In the genomic region with DNA sequence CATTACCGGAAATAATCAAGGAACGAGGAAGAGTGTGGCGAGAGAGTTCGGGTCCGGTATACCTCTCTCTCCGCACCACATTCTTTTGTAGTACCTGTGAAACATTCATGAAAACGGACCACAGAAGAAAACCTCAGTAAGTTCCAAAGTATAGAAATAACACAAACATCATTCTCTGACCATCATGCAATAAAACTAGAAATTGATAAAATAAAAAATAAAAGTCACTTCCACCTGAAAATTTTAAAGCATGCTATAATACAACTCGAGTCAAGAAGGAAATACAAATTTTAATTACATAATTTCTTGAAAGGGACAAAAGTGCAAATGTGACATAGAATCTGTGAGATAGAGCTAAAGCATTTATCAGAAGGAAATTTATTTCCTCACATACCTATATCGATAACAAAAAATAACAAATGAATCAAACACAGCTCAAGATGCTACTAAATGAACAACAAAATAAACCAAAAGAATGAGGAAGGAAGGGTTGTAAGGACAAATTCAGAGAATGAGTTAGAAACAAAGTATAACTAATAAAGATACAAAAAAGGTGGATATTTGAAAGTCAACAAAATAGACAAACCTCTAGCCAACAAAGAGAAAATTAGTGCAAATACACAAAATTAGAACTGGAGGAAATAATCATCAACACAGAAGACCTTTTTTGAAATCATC, we compare ENCODE assay signal across 2 cellular contexts.
TF ChIP-seq lines count a peak whose summit lies in the region.

No MANE protein-coding gene starts in this region.

TF ChIP-seq in SK-N-SH, 30 proteins besides CTCF, POLR2A, EP300 and RAD21 (continued from another document):
- TF ChIP-seq, protein P1, sequence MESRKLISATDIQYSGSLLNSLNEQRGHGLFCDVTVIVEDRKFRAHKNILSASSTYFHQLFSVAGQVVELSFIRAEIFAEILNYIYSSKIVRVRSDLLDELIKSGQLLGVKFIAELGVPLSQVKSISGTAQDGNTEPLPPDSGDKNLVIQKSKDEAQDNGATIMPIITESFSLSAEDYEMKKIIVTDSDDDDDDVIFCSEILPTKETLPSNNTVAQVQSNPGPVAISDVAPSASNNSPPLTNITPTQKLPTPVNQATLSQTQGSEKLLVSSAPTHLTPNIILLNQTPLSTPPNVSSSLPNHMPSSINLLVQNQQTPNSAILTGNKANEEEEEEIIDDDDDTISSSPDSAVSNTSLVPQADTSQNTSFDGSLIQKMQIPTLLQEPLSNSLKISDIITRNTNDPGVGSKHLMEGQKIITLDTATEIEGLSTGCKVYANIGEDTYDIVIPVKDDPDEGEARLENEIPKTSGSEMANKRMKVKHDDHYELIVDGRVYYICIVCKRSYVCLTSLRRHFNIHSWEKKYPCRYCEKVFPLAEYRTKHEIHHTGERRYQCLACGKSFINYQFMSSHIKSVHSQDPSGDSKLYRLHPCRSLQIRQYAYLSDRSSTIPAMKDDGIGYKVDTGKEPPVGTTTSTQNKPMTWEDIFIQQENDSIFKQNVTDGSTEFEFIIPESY (IDR thresholded peaks at IDR 0.05; ENCODE audit: borderline replicate concordance, low read depth), result no peak
- TF ChIP-seq FOXM1 (IDR thresholded peaks at IDR 0.05; ENCODE audit: low read depth), result no peak
- no peak for TF ChIP-seq TAF1 (IDR thresholded peaks at IDR 0.05; ENCODE audit: borderline replicate concordance, low read depth, low read length)
- TF ChIP-seq MEF2A (IDR thresholded peaks at IDR 0.05; ENCODE audit: borderline replicate concordance, low read depth), result no peak
- TF ChIP-seq RXRA (IDR thresholded peaks at IDR 0.05; ENCODE audit: borderline replicate concordance, low read depth), result no peak
- no peak for TF ChIP-seq NRF1 (IDR thresholded peaks at IDR 0.05; ENCODE audit: low read depth, low read length)
- no peak for TF ChIP-seq FOSL2 (IDR thresholded peaks at IDR 0.05; ENCODE audit: borderline replicate concordance, low read depth)
- TF ChIP-seq SIN3A (IDR thresholded peaks at IDR 0.05; ENCODE audit: borderline replicate concordance, low read depth, low read length), result no peak
- TF ChIP-seq, protein P2, sequence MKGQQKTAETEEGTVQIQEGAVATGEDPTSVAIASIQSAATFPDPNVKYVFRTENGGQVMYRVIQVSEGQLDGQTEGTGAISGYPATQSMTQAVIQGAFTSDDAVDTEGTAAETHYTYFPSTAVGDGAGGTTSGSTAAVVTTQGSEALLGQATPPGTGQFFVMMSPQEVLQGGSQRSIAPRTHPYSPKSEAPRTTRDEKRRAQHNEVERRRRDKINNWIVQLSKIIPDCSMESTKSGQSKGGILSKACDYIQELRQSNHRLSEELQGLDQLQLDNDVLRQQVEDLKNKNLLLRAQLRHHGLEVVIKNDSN (IDR thresholded peaks at IDR 0.05; ENCODE audit: borderline replicate concordance, low read depth), result no peak
- TF ChIP-seq TCF12 (IDR thresholded peaks at IDR 0.05), result no peak
- no peak for TF ChIP-seq EZH2phosphoT487 (IDR thresholded peaks at IDR 0.05; ENCODE audit: borderline replicate concordance, low read depth)
- TF ChIP-seq, protein P3, sequence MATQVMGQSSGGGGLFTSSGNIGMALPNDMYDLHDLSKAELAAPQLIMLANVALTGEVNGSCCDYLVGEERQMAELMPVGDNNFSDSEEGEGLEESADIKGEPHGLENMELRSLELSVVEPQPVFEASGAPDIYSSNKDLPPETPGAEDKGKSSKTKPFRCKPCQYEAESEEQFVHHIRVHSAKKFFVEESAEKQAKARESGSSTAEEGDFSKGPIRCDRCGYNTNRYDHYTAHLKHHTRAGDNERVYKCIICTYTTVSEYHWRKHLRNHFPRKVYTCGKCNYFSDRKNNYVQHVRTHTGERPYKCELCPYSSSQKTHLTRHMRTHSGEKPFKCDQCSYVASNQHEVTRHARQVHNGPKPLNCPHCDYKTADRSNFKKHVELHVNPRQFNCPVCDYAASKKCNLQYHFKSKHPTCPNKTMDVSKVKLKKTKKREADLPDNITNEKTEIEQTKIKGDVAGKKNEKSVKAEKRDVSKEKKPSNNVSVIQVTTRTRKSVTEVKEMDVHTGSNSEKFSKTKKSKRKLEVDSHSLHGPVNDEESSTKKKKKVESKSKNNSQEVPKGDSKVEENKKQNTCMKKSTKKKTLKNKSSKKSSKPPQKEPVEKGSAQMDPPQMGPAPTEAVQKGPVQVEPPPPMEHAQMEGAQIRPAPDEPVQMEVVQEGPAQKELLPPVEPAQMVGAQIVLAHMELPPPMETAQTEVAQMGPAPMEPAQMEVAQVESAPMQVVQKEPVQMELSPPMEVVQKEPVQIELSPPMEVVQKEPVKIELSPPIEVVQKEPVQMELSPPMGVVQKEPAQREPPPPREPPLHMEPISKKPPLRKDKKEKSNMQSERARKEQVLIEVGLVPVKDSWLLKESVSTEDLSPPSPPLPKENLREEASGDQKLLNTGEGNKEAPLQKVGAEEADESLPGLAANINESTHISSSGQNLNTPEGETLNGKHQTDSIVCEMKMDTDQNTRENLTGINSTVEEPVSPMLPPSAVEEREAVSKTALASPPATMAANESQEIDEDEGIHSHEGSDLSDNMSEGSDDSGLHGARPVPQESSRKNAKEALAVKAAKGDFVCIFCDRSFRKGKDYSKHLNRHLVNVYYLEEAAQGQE (IDR thresholded peaks at IDR 0.05; ENCODE audit: low read depth, low read length), result no peak
- TF ChIP-seq, protein P4, sequence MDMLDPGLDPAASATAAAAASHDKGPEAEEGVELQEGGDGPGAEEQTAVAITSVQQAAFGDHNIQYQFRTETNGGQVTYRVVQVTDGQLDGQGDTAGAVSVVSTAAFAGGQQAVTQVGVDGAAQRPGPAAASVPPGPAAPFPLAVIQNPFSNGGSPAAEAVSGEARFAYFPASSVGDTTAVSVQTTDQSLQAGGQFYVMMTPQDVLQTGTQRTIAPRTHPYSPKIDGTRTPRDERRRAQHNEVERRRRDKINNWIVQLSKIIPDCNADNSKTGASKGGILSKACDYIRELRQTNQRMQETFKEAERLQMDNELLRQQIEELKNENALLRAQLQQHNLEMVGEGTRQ (IDR thresholded peaks at IDR 0.05; ENCODE audit: borderline replicate concordance, low read depth, low read length), result no peak
- TF ChIP-seq, protein P5, sequence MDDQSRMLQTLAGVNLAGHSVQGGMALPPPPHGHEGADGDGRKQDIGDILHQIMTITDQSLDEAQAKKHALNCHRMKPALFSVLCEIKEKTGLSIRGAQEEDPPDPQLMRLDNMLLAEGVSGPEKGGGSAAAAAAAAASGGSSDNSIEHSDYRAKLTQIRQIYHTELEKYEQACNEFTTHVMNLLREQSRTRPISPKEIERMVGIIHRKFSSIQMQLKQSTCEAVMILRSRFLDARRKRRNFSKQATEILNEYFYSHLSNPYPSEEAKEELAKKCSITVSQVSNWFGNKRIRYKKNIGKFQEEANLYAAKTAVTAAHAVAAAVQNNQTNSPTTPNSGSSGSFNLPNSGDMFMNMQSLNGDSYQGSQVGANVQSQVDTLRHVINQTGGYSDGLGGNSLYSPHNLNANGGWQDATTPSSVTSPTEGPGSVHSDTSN (IDR thresholded peaks at IDR 0.05), result no peak

TF ChIP-seq in SK-N-SH treated with all-trans-retinoic acid at 6 μM for 48 hours, 23 proteins besides CTCF, POLR2A, EP300 and RAD21 (continued from another document):
- TF ChIP-seq, protein P6, sequence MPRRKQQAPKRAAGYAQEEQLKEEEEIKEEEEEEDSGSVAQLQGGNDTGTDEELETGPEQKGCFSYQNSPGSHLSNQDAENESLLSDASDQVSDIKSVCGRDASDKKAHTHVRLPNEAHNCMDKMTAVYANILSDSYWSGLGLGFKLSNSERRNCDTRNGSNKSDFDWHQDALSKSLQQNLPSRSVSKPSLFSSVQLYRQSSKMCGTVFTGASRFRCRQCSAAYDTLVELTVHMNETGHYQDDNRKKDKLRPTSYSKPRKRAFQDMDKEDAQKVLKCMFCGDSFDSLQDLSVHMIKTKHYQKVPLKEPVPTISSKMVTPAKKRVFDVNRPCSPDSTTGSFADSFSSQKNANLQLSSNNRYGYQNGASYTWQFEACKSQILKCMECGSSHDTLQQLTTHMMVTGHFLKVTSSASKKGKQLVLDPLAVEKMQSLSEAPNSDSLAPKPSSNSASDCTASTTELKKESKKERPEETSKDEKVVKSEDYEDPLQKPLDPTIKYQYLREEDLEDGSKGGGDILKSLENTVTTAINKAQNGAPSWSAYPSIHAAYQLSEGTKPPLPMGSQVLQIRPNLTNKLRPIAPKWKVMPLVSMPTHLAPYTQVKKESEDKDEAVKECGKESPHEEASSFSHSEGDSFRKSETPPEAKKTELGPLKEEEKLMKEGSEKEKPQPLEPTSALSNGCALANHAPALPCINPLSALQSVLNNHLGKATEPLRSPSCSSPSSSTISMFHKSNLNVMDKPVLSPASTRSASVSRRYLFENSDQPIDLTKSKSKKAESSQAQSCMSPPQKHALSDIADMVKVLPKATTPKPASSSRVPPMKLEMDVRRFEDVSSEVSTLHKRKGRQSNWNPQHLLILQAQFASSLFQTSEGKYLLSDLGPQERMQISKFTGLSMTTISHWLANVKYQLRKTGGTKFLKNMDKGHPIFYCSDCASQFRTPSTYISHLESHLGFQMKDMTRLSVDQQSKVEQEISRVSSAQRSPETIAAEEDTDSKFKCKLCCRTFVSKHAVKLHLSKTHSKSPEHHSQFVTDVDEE (CRISPR knock-in tag; IDR thresholded peaks at IDR 0.05), result no peak
- TF ChIP-seq ESRRG (CRISPR knock-in tag; IDR thresholded peaks at IDR 0.05), result no peak
- no peak for TF ChIP-seq ZFP3 (CRISPR knock-in tag; IDR thresholded peaks at IDR 0.05)
